In the genomic region with DNA sequence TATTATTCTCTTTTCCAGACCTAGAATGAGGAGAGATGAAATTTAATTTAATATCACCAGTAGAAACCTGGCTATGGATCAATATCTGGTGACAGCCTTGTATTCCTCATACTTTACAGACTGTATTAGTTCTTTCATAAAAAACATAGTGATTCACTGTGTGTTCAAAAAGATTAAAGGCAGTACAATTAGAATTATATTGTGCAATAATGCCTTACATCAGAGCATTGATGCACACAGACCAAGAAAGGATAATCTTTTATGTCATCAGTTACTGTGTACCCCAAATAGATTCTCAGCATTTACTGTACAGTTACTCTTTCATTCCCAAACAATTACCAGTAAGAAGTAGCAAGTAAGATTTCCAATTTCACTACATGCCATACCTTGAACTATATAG, we compare ENCODE assay signal across 16 cellular contexts.
DNase-seq lines count a peak whose midpoint lies in the region; ATAC-seq and TF ChIP-seq lines count a peak whose summit lies in the region.
"Had no signal": no experiment of that assay in that cellular context is flagged by ENCODE, and none has a peak within 500 bp of the region (broad histone marks: within the 10 kb centered on the region; RNA-seq: fewer than 3 reads in every experiment).

No MANE protein-coding gene starts in this region.

- TF ChIP-seq CTCF in cardiac fibroblast (IDR thresholded peaks at IDR 0.05; ENCODE audit: low read depth, low read length) (no peak), fibroblast of mammary gland (conservative IDR thresholded peaks at IDR 0.05; ENCODE audit: control insufficient read depth, insufficient read depth, low read depth, low read length) (no peak)

- no peaks in the 10 kb centered on the region for H3K4me1 ChIP-seq in adipocyte (ENCODE audit: control insufficient read depth, insufficient read depth, low read length)
- H3K4me1 ChIP-seq: A549, BE2C had no signal

- H3K9me3 ChIP-seq in adipocyte (ENCODE audit: control insufficient read depth, low read length) (no peaks in the 10 kb centered on the region), MG63 (no peaks in the 10 kb centered on the region)
- H3K9me3 ChIP-seq: A549, BE2C had no signal

- H3K36me3 ChIP-seq in adipocyte (ENCODE audit: control insufficient read depth, insufficient read depth, low read length, severe bottlenecking) (no peaks in the 10 kb centered on the region), MG63 (no peaks in the 10 kb centered on the region)
- H3K36me3 ChIP-seq: BE2C had no signal

- ATAC-seq in HG03469 (IDR thresholded peaks at IDR 0.05; ENCODE audit: unreplicated experiment) (no peak), GM21619 (IDR thresholded peaks at IDR 0.05; ENCODE audit: unreplicated experiment) (no peak)
- ATAC-seq: A549 had no signal

- DNase-seq in adipocyte (ENCODE audit: low read depth): peak; percentile 16
- DNase-seq in cardiac fibroblast (ENCODE audit: low read depth in 2 of 2): peak; percentile 7 to 18
- peak; percentile 10 for DNase-seq in fibroblast of mammary gland (ENCODE audit: low read depth)
- peak; percentile 11 for DNase-seq in skeletal muscle cell (ENCODE audit: low read depth)
- no peak for DNase-seq in EL
- DNase-seq in MG63: no peak
- DNase-seq: BE2C; CD4-positive, alpha-beta memory T cell; COR-L47; DMS153; DND-41; GF-D8; GM23248 had no signal

- H3K27me3 ChIP-seq in adipocyte (replicated peaks; ENCODE audit: control insufficient read depth, insufficient read depth, low read length) (no peaks in the 10 kb centered on the region), MG63 (no peaks in the 10 kb centered on the region)
- H3K27me3 ChIP-seq: BE2C had no signal

- H3K9ac ChIP-seq in adipocyte (ENCODE audit: low read length): no peak overlapping the region
- H3K9ac ChIP-seq: GM23248 had no signal

- H3K4me3 ChIP-seq in adipocyte (ENCODE audit: low read length): no peak overlapping the region
- H3K4me3 ChIP-seq in cardiac fibroblast (replicated peaks in 1 of 2; ENCODE audit: low read depth in 2 of 2, low read length in 2 of 2): no peak overlapping the region
- H3K4me3 ChIP-seq in fibroblast of mammary gland (ENCODE audit: control insufficient read depth, low read depth, low read length): no peak overlapping the region
- no peak overlapping the region for H3K4me3 ChIP-seq in skeletal muscle cell (ENCODE audit: low read depth, low read length)
- no peak overlapping the region for H3K4me3 ChIP-seq in MG63
- H3K4me3 ChIP-seq: A549, GM23248 had no signal

Comparison
In these comparisons a context has a peak if more than half of its experiments do, and no peak if none do; other contexts are left out.
1. DNase-seq: peak in adipocyte (single experiment), cardiac fibroblast (2 of 2), fibroblast of mammary gland (single experiment) and skeletal muscle cell (single experiment); none in EL (single experiment) and MG63 (single experiment).